1 cellular context compared by ENCODE assay signal in the genomic region with DNA sequence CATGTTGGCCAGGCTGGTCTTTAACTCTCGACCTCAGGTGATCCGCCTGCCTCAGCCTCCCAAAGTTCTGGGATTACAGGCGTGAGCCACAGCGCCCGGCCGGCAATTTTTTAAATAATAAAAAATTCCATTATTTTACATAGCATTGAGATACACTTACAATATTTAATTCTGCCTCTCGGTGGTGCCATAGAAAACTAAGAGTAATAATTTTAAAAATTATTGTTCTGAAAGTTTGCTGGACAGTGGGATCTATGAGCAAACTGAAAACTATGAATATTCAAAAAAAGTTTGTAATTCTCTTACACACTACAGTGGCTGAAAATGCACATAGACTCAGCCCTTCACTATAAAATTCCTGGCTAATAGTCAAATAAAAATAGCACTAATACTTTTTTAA.
TF ChIP-seq lines count a peak whose summit lies in the region.

No MANE protein-coding gene starts in this region.

TF ChIP-seq in neural cell, 6 proteins besides CTCF, POLR2A, EP300 and RAD21 (continued from another document):
- TF ChIP-seq, protein P1, sequence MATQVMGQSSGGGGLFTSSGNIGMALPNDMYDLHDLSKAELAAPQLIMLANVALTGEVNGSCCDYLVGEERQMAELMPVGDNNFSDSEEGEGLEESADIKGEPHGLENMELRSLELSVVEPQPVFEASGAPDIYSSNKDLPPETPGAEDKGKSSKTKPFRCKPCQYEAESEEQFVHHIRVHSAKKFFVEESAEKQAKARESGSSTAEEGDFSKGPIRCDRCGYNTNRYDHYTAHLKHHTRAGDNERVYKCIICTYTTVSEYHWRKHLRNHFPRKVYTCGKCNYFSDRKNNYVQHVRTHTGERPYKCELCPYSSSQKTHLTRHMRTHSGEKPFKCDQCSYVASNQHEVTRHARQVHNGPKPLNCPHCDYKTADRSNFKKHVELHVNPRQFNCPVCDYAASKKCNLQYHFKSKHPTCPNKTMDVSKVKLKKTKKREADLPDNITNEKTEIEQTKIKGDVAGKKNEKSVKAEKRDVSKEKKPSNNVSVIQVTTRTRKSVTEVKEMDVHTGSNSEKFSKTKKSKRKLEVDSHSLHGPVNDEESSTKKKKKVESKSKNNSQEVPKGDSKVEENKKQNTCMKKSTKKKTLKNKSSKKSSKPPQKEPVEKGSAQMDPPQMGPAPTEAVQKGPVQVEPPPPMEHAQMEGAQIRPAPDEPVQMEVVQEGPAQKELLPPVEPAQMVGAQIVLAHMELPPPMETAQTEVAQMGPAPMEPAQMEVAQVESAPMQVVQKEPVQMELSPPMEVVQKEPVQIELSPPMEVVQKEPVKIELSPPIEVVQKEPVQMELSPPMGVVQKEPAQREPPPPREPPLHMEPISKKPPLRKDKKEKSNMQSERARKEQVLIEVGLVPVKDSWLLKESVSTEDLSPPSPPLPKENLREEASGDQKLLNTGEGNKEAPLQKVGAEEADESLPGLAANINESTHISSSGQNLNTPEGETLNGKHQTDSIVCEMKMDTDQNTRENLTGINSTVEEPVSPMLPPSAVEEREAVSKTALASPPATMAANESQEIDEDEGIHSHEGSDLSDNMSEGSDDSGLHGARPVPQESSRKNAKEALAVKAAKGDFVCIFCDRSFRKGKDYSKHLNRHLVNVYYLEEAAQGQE (IDR thresholded peaks at IDR 0.05; ENCODE audit: borderline replicate concordance) = no peak
- TF ChIP-seq POLR2AphosphoS5 (IDR thresholded peaks at IDR 0.05) (no peak), EZH2 (IDR thresholded peaks at IDR 0.05; ENCODE audit: borderline replicate concordance, insufficient read depth, low read length, poor library complexity, severe bottlenecking) (no peak)
